Comparison of ENCODE assay signal across 17 cellular contexts in the genomic region with DNA sequence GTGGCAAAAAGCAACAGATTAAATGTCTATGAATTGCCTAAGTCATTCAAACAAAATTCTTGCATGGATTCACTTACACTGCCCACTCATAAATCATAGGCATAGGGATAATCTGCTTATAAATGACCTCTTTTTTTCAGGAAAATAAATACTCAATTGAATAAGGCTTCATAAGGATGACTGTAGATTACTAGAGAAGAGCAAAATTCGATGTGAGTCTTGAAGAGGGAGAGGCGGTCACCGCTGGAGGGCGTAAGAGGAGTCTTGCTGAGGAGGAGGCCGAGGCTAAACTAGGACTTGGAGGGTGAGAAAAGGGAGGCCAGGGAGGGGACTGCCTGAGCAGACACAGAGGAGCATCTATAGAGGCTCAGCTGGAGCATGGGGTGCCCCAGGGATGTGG.
DNase-seq lines count a peak whose midpoint lies in the region; ATAC-seq and TF ChIP-seq lines count a peak whose summit lies in the region.
"Had no signal": no experiment of that assay in that cellular context is flagged by ENCODE, and none has a peak within 500 bp of the region (broad histone marks: within the 10 kb centered on the region; RNA-seq: fewer than 3 reads in every experiment).

No MANE protein-coding gene starts in this region.

- in situ Hi-C loops in ACHN (cut with HindIII; ENCODE audit: low pct_ligation_motif_present, low pct_unique_long_range_greater_than_20kb, low sequenced_read_pairs): no loop called here

- H3K4me1 Mint-ChIP-seq in activated naive CD8-positive, alpha-beta T cell treated with anti-CD3 and anti-CD28 coated beads, Interleukin-2, amount 10 ng/mL, durations not matched to agents 7 days and 5 days: peaks cover 14% of the 10 kb centered on the region
- H3K4me1 Mint-ChIP-seq in activated naive CD8-positive, alpha-beta T cell treated with anti-CD3 and anti-CD28 coated beads, Interleukin-2, amount 50 U/mL, for 24 hours: peaks cover 14% of the 10 kb centered on the region

- POLR2A ChIA-PET in activated naive CD8-positive, alpha-beta T cell treated with anti-CD3 and anti-CD28 coated beads, Interleukin-2, amount 10 ng/mL, durations not matched to agents 7 days and 5 days (lab: Charles Lee): no interaction called here
- POLR2A ChIA-PET in RWPE1 (lab: Yijun Ruan, JAX; ENCODE audit: low non-redundant PET): no interaction called here

- no peaks in the 10 kb centered on the region for H3K9me3 Mint-ChIP-seq in activated naive CD8-positive, alpha-beta T cell treated with anti-CD3 and anti-CD28 coated beads, Interleukin-2, amount 10 ng/mL, durations not matched to agents 7 days and 5 days
- no peaks in the 10 kb centered on the region for H3K9me3 Mint-ChIP-seq in activated naive CD8-positive, alpha-beta T cell treated with anti-CD3 and anti-CD28 coated beads, Interleukin-2, amount 50 U/mL, for 24 hours
- H3K9me3 Mint-ChIP-seq: IgD-negative memory B cell; T-helper 2 cell treated with Interferon-gamma antibody and Interleukin-4, amounts not matched to agents 5 μg/mL and 100 μg/mL, for 36 hours had no signal

- ATAC-seq in activated naive CD8-positive, alpha-beta T cell treated with anti-CD3 and anti-CD28 coated beads, Interleukin-2, amount 10 ng/mL, durations not matched to agents 7 days and 5 days (ENCODE audit: low read depth): no peak
- ATAC-seq in activated naive CD8-positive, alpha-beta T cell treated with anti-CD3 and anti-CD28 coated beads, Interleukin-2, amount 50 U/mL, for 24 hours: no peak

- no peaks in the 10 kb centered on the region for H3K27me3 Mint-ChIP-seq in activated naive CD8-positive, alpha-beta T cell treated with anti-CD3 and anti-CD28 coated beads, Interleukin-2, amount 10 ng/mL, durations not matched to agents 7 days and 5 days
- no peaks in the 10 kb centered on the region for H3K27me3 Mint-ChIP-seq in activated naive CD8-positive, alpha-beta T cell treated with anti-CD3 and anti-CD28 coated beads, Interleukin-2, amount 50 U/mL, for 24 hours
- H3K27me3 Mint-ChIP-seq: activated naive CD8-positive, alpha-beta T cell; IgD-negative memory B cell; progenitor cell of endocrine pancreas; type B pancreatic cell had no signal

- H3K4me3 Mint-ChIP-seq in activated naive CD8-positive, alpha-beta T cell treated with anti-CD3 and anti-CD28 coated beads, Interleukin-2, amount 10 ng/mL, durations not matched to agents 7 days and 5 days: no peak overlapping the region
- H3K4me3 Mint-ChIP-seq in activated naive CD8-positive, alpha-beta T cell treated with anti-CD3 and anti-CD28 coated beads, Interleukin-2, amount 50 U/mL, for 24 hours: no peak overlapping the region
- H3K4me3 Mint-ChIP-seq: activated naive CD8-positive, alpha-beta T cell; IgD-negative memory B cell; T-helper 2 cell treated with Interferon-gamma antibody and Interleukin-4, amounts not matched to agents 5 μg/mL and 100 μg/mL, for 36 hours; type B pancreatic cell had no signal

- CTCF ChIA-PET in RWPE1 (lab: Yijun Ruan, JAX): no interaction called here

- H3K36me3 Mint-ChIP-seq in activated naive CD8-positive, alpha-beta T cell treated with anti-CD3 and anti-CD28 coated beads, Interleukin-2, amount 10 ng/mL, durations not matched to agents 7 days and 5 days: peaks cover 3% of the 10 kb centered on the region
- H3K36me3 Mint-ChIP-seq in activated naive CD8-positive, alpha-beta T cell treated with anti-CD3 and anti-CD28 coated beads, Interleukin-2, amount 50 U/mL, for 24 hours (ENCODE audit: low read depth): no peaks in the 10 kb centered on the region
- H3K36me3 Mint-ChIP-seq: type B pancreatic cell had no signal

- H3K36me3 ChIP-seq in spleen: no peaks in the 10 kb centered on the region

- 76 to 82% (median 80%) methylated on average over 5 of the region's 5 CpGs for WGBS in spleen, 5 donors

- H3K27ac ChIP-seq in spleen (peak overlapping the region in 7 of 8 donors; percentile 10 to 75 (median 54)), RWPE1 (no peak overlapping the region)
- H3K27ac ChIP-seq: coronary artery had no signal

- TF ChIP-seq CTCF in fibroblast of mammary gland (conservative IDR thresholded peaks at IDR 0.05; ENCODE audit: control insufficient read depth, insufficient read depth, low read depth, low read length): peak; percentile 19
- TF ChIP-seq CTCF in spleen (IDR thresholded peaks at IDR 0.05 in 8 of 11, conservative IDR thresholded peaks at IDR 0.05 in 3 of 11): no peak
- TF ChIP-seq CTCF in RWPE1 (conservative IDR thresholded peaks at IDR 0.05; ENCODE audit: low read depth): no peak

- no peak for DNase-seq in activated naive CD8-positive, alpha-beta T cell treated with anti-CD3 and anti-CD28 coated beads, Interleukin-2, amount 10 ng/mL, durations not matched to agents 7 days and 5 days
- no peak for DNase-seq in activated naive CD8-positive, alpha-beta T cell treated with anti-CD3 and anti-CD28 coated beads, Interleukin-2, amount 50 U/mL, for 24 hours
- DNase-seq in RPMI8226 (peak; percentile 12), fibroblast of mammary gland (ENCODE audit: low read depth) (peak; percentile 34), spleen (no peak), ACHN (no peak), NCI-H146 (lab: John Stamatoyannopoulos, UW) (no peak), RWPE1 (ENCODE audit: low spot score) (no peak)
- DNase-seq: NCI-H524; stimulated activated CD4-positive, alpha-beta T cell treated with anti-CD3 and anti-CD28 coated beads, Interleukin-1b, Interleukin-23, amount 100 ng/mL, for 48 hours; stimulated activated CD8-positive, alpha-beta memory T cell treated with anti-CD3 and anti-CD28 coated beads, Interleukin-4, amount 100 ng/mL, for 48 hours had no signal

- no peak for TF ChIP-seq POLR2A in spleen (IDR thresholded peaks at IDR 0.05)

- H3K9me3 ChIP-seq in spleen: no peaks in the 10 kb centered on the region

- peak overlapping the region; percentile 19 for H3K27ac Mint-ChIP-seq in activated naive CD8-positive, alpha-beta T cell treated with anti-CD3 and anti-CD28 coated beads, Interleukin-2, amount 10 ng/mL, durations not matched to agents 7 days and 5 days
- H3K27ac Mint-ChIP-seq in activated naive CD8-positive, alpha-beta T cell treated with anti-CD3 and anti-CD28 coated beads, Interleukin-2, amount 50 U/mL, for 24 hours: no peak overlapping the region
- H3K27ac Mint-ChIP-seq: activated naive CD8-positive, alpha-beta T cell; IgD-negative memory B cell; T-helper 2 cell treated with Interferon-gamma antibody and Interleukin-4, amounts not matched to agents 5 μg/mL and 100 μg/mL, for 36 hours had no signal

- H3K4me3 ChIP-seq in fibroblast of mammary gland (ENCODE audit: control insufficient read depth, low read depth, low read length): no peak overlapping the region
- no peak overlapping the region for H3K4me3 ChIP-seq in spleen
- H3K4me3 ChIP-seq: coronary artery had no signal

- intact Hi-C loops in spleen (cut with DNase I; ENCODE audit: low total_unique reads): no loop called here

- peaks cover 0 to 40% (median 19%) of the 10 kb centered on the region in 6 donors for H3K4me1 ChIP-seq in spleen

- H3K27me3 ChIP-seq in spleen (replicated peaks in 1 of 7): no peaks in the 10 kb centered on the region

Comparison
In these comparisons a context has a peak if more than half of its experiments do, and no peak if none do; other contexts are left out.
1. DNase-seq: peak in RPMI8226 (single experiment) and fibroblast of mammary gland (single experiment); none in activated naive CD8-positive, alpha-beta T cell treated with anti-CD3 and anti-CD28 coated beads, Interleukin-2, amount 10 ng/mL, durations not matched to agents 7 days and 5 days (single experiment), activated naive CD8-positive, alpha-beta T cell treated with anti-CD3 and anti-CD28 coated beads, Interleukin-2, amount 50 U/mL, for 24 hours (single experiment), spleen (single experiment), ACHN (single experiment), NCI-H146 (single experiment) and RWPE1 (single experiment).